14 cellular contexts compared by ENCODE assay signal in genomic region chr22:33166206-33166605, GRCh38.
"Had no signal": no experiment of that assay in that cellular context is flagged by ENCODE, and none has a peak within 500 bp of the region (broad histone marks: within the 10 kb centered on the region; RNA-seq: fewer than 3 reads in every experiment).

No MANE protein-coding gene starts in this region.

- H3K4me1 ChIP-seq: psoas muscle, suprapubic skin had no signal

- H3K36me3 ChIP-seq: suprapubic skin had no signal

- H3K27ac ChIP-seq: psoas muscle, skin epidermis, suprapubic skin had no signal

- H3K9me3 ChIP-seq: psoas muscle, suprapubic skin had no signal

- DNase-seq: activated CD4-positive, alpha-beta T cell treated with anti-CD3 and anti-CD28 coated beads, Interleukin-2, amount 10 ng/mL, durations not matched to agents 7 days and 5 days; activated CD8-positive, alpha-beta T cell treated with anti-CD3 and anti-CD28 coated beads, Interleukin-2, amount 10 ng/mL, durations not matched to agents 7 days and 5 days; activated naive CD4-positive, alpha-beta T cell treated with anti-CD3 and anti-CD28 coated beads for 36 hours; activated T-cell treated with anti-CD3 and anti-CD28 coated beads, Interleukin-2, amount 50 U/mL, for 24 hours; anterior cingulate cortex; central memory CD4-positive, alpha-beta T cell; hypothalamus; naive thymus-derived CD4-positive, alpha-beta T cell; psoas muscle; right cardiac atrium; stimulated activated naive CD8-positive, alpha-beta T cell treated with anti-CD3 and anti-CD28 coated beads, Interleukin-15, amount 100 ng/mL, for 72 hours; T1000 had no signal

- H3K27me3 ChIP-seq: suprapubic skin had no signal

- H3K4me3 ChIP-seq: psoas muscle, skin epidermis, suprapubic skin had no signal
